Comparison of ENCODE assay signal across 11 cellular contexts in genomic region chr1:28078680-28079626, GRCh38. TPM values are rescaled to one million over a fixed set of nuclear protein-coding genes. Genes with fewer than 3 reads are reported as not detected.
DNase-seq lines count a peak whose midpoint lies in the region; ATAC-seq and TF ChIP-seq lines count a peak whose summit lies in the region.
"Had no signal": no experiment of that assay in that cellular context is flagged by ENCODE, and none has a peak within 500 bp of the region (broad histone marks: within the 10 kb centered on the region; RNA-seq: fewer than 3 reads in every experiment).

No MANE protein-coding gene starts in this region.

- CTCF ChIA-PET in PC-3 (lab: Charles Lee): no interaction called here

- no peak for TF ChIP-seq CTCF in PC-3 (conservative IDR thresholded peaks at IDR 0.05; ENCODE audit: low read depth, low read length)
- no peak for TF ChIP-seq CTCF in lower lobe of right lung (IDR thresholded peaks at IDR 0.05)

- H4K20me1 ChIP-seq in PC-3 (ENCODE audit: low read length): 0 out of 2 replicates have a peak, but pooled peaks cover 3% of the 10 kb centered on the region

- no peaks in the 10 kb centered on the region for H3K9me2 ChIP-seq in PC-3 (replicated peaks; ENCODE audit: low read length)

- DNase-seq in AG08396 (ENCODE audit: low spot score) (peak; percentile 19), PC-3 (peak; percentile 36), lower lobe of right lung (no peak), cortex of kidney (lab: John Stamatoyannopoulos, UW) (no peak), OCI-M2 (lab: John Stamatoyannopoulos, UW; ENCODE audit: unreplicated experiment) (no peak)
- DNase-seq in stimulated activated CD4-positive, alpha-beta T cell treated with anti-CD3 and anti-CD28 coated beads, Interleukin-4, amount 100 ng/mL, for 24 hours: no peak
- DNase-seq: activated effector memory CD4-positive, alpha-beta T cell treated with anti-CD3 and anti-CD28 coated beads, Interleukin-2, amount 50 U/mL, for 16 hours; foreskin melanocyte; naive thymus-derived CD4-positive, alpha-beta T cell had no signal

- H3K9ac ChIP-seq in PC-3 (ENCODE audit: low read length): no peak overlapping the region
- H3K9ac ChIP-seq in duodenal mucosa (ENCODE audit: low read depth in 1 of 2, low read length in 2 of 2): no peak overlapping the region

- H3K9me3 ChIP-seq in PC-3 (ENCODE audit: low read length) (no peaks in the 10 kb centered on the region), duodenal mucosa (ENCODE audit: control insufficient read depth in 1 of 2, low read length in 2 of 2) (no peaks in the 10 kb centered on the region), lower lobe of right lung (no peaks in the 10 kb centered on the region)

- ATAC-seq in PC-3 (peak; percentile 15; the same call in 1 of the 2 replicates), lower lobe of right lung (peak; percentile 57 to 74), HG02840 (IDR thresholded peaks at IDR 0.05; ENCODE audit: low FRiP score, unreplicated experiment) (no peak)
- ATAC-seq: naive thymus-derived CD4-positive, alpha-beta T cell had no signal

- no peak overlapping the region for H3K4me2 ChIP-seq in PC-3 (ENCODE audit: low read length)

- H3K27me3 ChIP-seq in PC-3 (ENCODE audit: low read length): no peaks in the 10 kb centered on the region
- no peaks in the 10 kb centered on the region for H3K27me3 ChIP-seq in duodenal mucosa (ENCODE audit: control insufficient read depth in 1 of 2, insufficient read depth in 2 of 2, low read length in 2 of 2)
- H3K27me3 ChIP-seq in lower lobe of right lung (ENCODE audit: low read depth): no peaks in the 10 kb centered on the region

- no TSS peak for BruUV-seq in PC-3 (replicated peaks; lab: Mats Ljungman, UMichigan)

- H3K4me1 ChIP-seq in PC-3 (ENCODE audit: insufficient read depth, low read length): peaks cover 6% of the 10 kb centered on the region; the same call in 1 of the 2 replicates
- peaks cover 12 to 32% of the 10 kb centered on the region in 2 donors for H3K4me1 ChIP-seq in duodenal mucosa (ENCODE audit: control insufficient read depth in 1 of 2, insufficient read depth in 2 of 2, low read length in 2 of 2)
- H3K4me1 ChIP-seq in lower lobe of right lung: peaks cover 29% of the 10 kb centered on the region

- H3K79me2 ChIP-seq in PC-3 (ENCODE audit: low read length): peaks cover 89% of the 10 kb centered on the region

- POLR2A ChIA-PET in PC-3 (lab: Charles Lee; ENCODE audit: unreplicated experiment): interaction anchor here (0.5 to 1.1 kb wide), 2 partner anchors 9 to 10 kb away, joined by 3 read pairs; no protein-coding TSS in a partner anchor

- no peak overlapping the region for H3K4me3 ChIP-seq in PC-3 (ENCODE audit: low read length)
- no peak overlapping the region for H3K4me3 ChIP-seq in duodenal mucosa (ENCODE audit: low read depth in 1 of 2, low read length in 2 of 2)
- no peak overlapping the region for H3K4me3 ChIP-seq in lower lobe of right lung

- no peaks in the 10 kb centered on the region for H3F3A ChIP-seq in PC-3 (ENCODE audit: low read length, unreplicated experiment)

- intact Hi-C loops in PC-3 (cut with micrococcal nuclease) (no loop called here), lower lobe of right lung (cut with DNase I) (no loop called here)

- H3K27ac ChIP-seq in PC-3 (ENCODE audit: low read length) (no peak overlapping the region), duodenal mucosa (ENCODE audit: low read depth, low read length) (peak overlapping the region; percentile 3), lower lobe of right lung (peak overlapping the region; percentile 31)

- H2AFZ ChIP-seq in PC-3 (ENCODE audit: low read length): no peak overlapping the region

- peaks cover 9% of the 10 kb centered on the region; the same call in 1 of the 2 replicates for H3K36me3 ChIP-seq in PC-3 (ENCODE audit: low read depth, low read length)
- H3K36me3 ChIP-seq in duodenal mucosa (ENCODE audit: control insufficient read depth in 1 of 2, insufficient read depth in 2 of 2, low read length in 2 of 2): peaks cover 0 to 9% of the 10 kb centered on the region in 2 donors
- H3K36me3 ChIP-seq in lower lobe of right lung: peaks cover 14% of the 10 kb centered on the region

RNA-seq across cellular contexts. Expression of gene EYA3, which starts 9.5 kb away (rescaled TPM):
- 17.1 and 17.3 TPM in 2 replicates for total RNA-seq in PC-3 (2014; rRNA removed)
- total RNA-seq in lower lobe of right lung: 20.4 TPM

Comparison
In these comparisons a context has a peak if more than half of its experiments do, and no peak if none do; other contexts are left out.
1. DNase-seq: peak in AG08396 (single experiment) and PC-3 (single experiment); none in lower lobe of right lung (single experiment), cortex of kidney (single experiment), stimulated activated CD4-positive, alpha-beta T cell treated with anti-CD3 and anti-CD28 coated beads, Interleukin-4, amount 100 ng/mL, for 24 hours (single experiment) and OCI-M2 (single experiment).